In the genomic region with DNA sequence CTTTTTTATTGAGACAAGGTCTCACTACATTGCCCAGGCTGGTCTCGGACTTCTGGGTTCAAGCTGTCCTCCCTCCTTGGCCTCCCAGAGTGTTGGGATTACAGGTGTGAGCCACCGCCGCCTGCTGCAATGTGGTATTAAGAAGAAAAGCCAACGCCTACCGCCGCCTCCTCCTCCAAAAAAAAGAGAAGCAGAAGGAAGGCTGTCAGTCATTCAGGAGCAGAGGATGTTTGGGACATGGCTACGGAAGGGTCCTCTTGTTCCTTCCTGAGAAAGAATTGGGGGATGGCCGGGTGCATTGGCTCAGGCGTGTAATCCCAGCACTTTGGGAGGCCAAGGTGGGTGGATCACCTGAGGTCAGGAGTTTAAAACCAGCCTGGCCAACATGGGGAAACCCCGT, we compare ENCODE assay signal across 8 cellular contexts. TPM values are rescaled to one million over a fixed set of nuclear protein-coding genes. Genes with fewer than 3 reads are reported as not detected.
DNase-seq lines count a peak whose midpoint lies in the region; ATAC-seq and TF ChIP-seq lines count a peak whose summit lies in the region.

No MANE protein-coding gene starts in this region.

- intact Hi-C loops in sigmoid colon (cut with DNase I): loop anchor here (5.0 kb wide), 3 partner anchors 57 to 158 kb away; a partner anchor contains a TSS

- peaks cover 7% of the 10 kb centered on the region; the same call in 1 of the 2 replicates for H4K20me1 ChIP-seq in GM23248 (ENCODE audit: insufficient read depth)

- no peaks in the 10 kb centered on the region for H3K27me3 ChIP-seq in GM23248 (replicated peaks; ENCODE audit: insufficient read depth)
- no peaks in the 10 kb centered on the region for H3K27me3 ChIP-seq in SJSA1 (replicated peaks)
- no peaks in the 10 kb centered on the region for H3K27me3 ChIP-seq in sigmoid colon

- H3K27ac ChIP-seq in GM23248 (no peak overlapping the region; the same call in 1 of the 2 replicates), SJSA1 (no peak overlapping the region), sigmoid colon (no peak overlapping the region)

- no peak for TF ChIP-seq EP300 in sigmoid colon (IDR thresholded peaks at IDR 0.05)

- DNase-seq in GM23248: no peak
- DNase-seq in SJSA1 (ENCODE audit: low read depth in 1 of 2, low spot score in 2 of 2): no peak
- DNase-seq in fibroblast of mammary gland (ENCODE audit: low read depth): no peak
- no peak for DNase-seq in sigmoid colon
- DNase-seq in NCI-H2227 (lab: John Stamatoyannopoulos, UW; ENCODE audit: unreplicated experiment): no peak
- no peak for DNase-seq in DMS79 (lab: John Stamatoyannopoulos, UW)
- DNase-seq in NCI-H128 (lab: John Stamatoyannopoulos, UW; ENCODE audit: unreplicated experiment): no peak

- TF ChIP-seq CTCF in fibroblast of mammary gland (conservative IDR thresholded peaks at IDR 0.05; ENCODE audit: control insufficient read depth, insufficient read depth, low read depth, low read length) (no peak), sigmoid colon (IDR thresholded peaks at IDR 0.05) (no peak)

- H3K9me3 ChIP-seq in GM23248 (ENCODE audit: low read depth): no peaks in the 10 kb centered on the region
- no peaks in the 10 kb centered on the region for H3K9me3 ChIP-seq in SJSA1 (replicated peaks)
- H3K9me3 ChIP-seq in sigmoid colon: no peaks in the 10 kb centered on the region

- no peak for ATAC-seq in GM21447 (IDR thresholded peaks at IDR 0.05; ENCODE audit: unreplicated experiment)

- in situ Hi-C loops in GM23248 (cut with MboI): no loop called here

- peaks cover 61% of the 10 kb centered on the region for H3K79me2 ChIP-seq in GM23248 (ENCODE audit: insufficient read depth)

- no peaks in the 10 kb centered on the region for H3K9me2 ChIP-seq in GM23248 (ENCODE audit: insufficient read depth)

- no peak for TF ChIP-seq POLR2A in sigmoid colon (IDR thresholded peaks at IDR 0.05)

- peak overlapping the region; percentile 91 for H3K4me3 ChIP-seq in GM23248
- peak overlapping the region; percentile 91 for H3K4me3 ChIP-seq in SJSA1
- H3K4me3 ChIP-seq in fibroblast of mammary gland (ENCODE audit: control insufficient read depth, low read depth, low read length): peak overlapping the region; percentile 93
- peak overlapping the region in 3 of 4 donors; percentile 86 to 99 (median 93) for H3K4me3 ChIP-seq in sigmoid colon

- WGBS in GM23248 (ENCODE audit: low coverage in 1 of 2, low lambda C conversion rate in 2 of 2, missing lambda C conversion rate in 2 of 2), 2 experiments: 68 to 72% methylated on average over 10 of the region's 10 CpGs
- 48 to 75% methylated on average over 10 of the region's 10 CpGs for WGBS in sigmoid colon, 2 donors

- peaks cover 21% of the 10 kb centered on the region for H3F3A ChIP-seq in GM23248 (ENCODE audit: insufficient read depth)

- peaks cover 19% of the 10 kb centered on the region for H3K4me1 ChIP-seq in GM23248 (ENCODE audit: insufficient read depth)
- H3K4me1 ChIP-seq in SJSA1 (replicated peaks): peaks cover 33% of the 10 kb centered on the region
- peaks cover 0 to 78% (median 69%) of the 10 kb centered on the region in 4 donors for H3K4me1 ChIP-seq in sigmoid colon

- H3K36me3 ChIP-seq in GM23248 (ENCODE audit: low read depth) (no peaks in the 10 kb centered on the region), SJSA1 (peaks cover 33% of the 10 kb centered on the region), sigmoid colon (peaks cover 0 to 6% (median 2%) of the 10 kb centered on the region in 4 donors)

- H3K9ac ChIP-seq in GM23248: peak overlapping the region; percentile 95

- peak overlapping the region; percentile 99 for H3K4me2 ChIP-seq in GM23248 (ENCODE audit: unreplicated experiment)

- no peak overlapping the region for H2AFZ ChIP-seq in GM23248

RNA-seq across cellular contexts. Expression of a gene that starts 1.2 kb away (rescaled TPM):
- total RNA-seq in GM23248 (2014; rRNA removed; shearing (Covaris generic)): 39.2 and 43.8 TPM in 2 replicates
- polyA plus RNA-seq in GM23248 (2016; fragmentation: Nextera tagmentation; extraction: Ambion mirVana) (1.6 and 1.9 TPM in 2 replicates), sigmoid colon (10 to 100 TPM; 21.6 to 32.5 (median 22.4) TPM)
- 34.6 and 38.4 TPM in 2 replicates for total RNA-seq in SJSA1 (2014; rRNA removed; shearing (Covaris generic))
- 10 to 100 TPM; 17.8 to 23.2 (median 19.9) TPM for total RNA-seq in sigmoid colon

RNA-seq across cellular contexts. Expression of a gene that starts 15.1 kb away (rescaled TPM):
- 22.5 and 25.3 TPM in 2 replicates for total RNA-seq in GM23248 (2014; rRNA removed; shearing (Covaris generic))
- polyA plus RNA-seq in GM23248 (2016; fragmentation: Nextera tagmentation; extraction: Ambion mirVana) (48.4 and 49.7 TPM in 2 replicates), sigmoid colon (10 to 100 TPM; 27.0 to 31.2 (median 30.6) TPM)
- 42.0 and 46.9 TPM in 2 replicates for total RNA-seq in SJSA1 (2014; rRNA removed; shearing (Covaris generic))
- 10 to 100 TPM; 10.3 to 18.2 (median 16.2) TPM for total RNA-seq in sigmoid colon

RNA-seq across cellular contexts. Expression of a gene that starts 17.9 kb away (rescaled TPM):
- 0.25 TPM in 1 of 2 replicates, not detected in the other for total RNA-seq in GM23248 (2014; rRNA removed; shearing (Covaris generic))
- polyA plus RNA-seq in GM23248 (2016; fragmentation: Nextera tagmentation; extraction: Ambion mirVana): 0.15 TPM in 1 of 2 replicates, not detected in the other
- total RNA-seq in SJSA1 (2014; rRNA removed; shearing (Covaris generic)): not detected in 2 replicates
- 1 to 10 TPM in 1 of 4 donors, under 1 TPM in 1, not detected in 2; 0.41 to 1.2 TPM for total RNA-seq in sigmoid colon
- 1 to 10 TPM; 2.8 to 5.4 (median 3.0) TPM for polyA plus RNA-seq in sigmoid colon

RNA-seq across cellular contexts. Expression of a gene that starts 55.3 kb away (rescaled TPM):
- 12.3 and 45.1 TPM in 2 replicates for total RNA-seq in GM23248 (2014; rRNA removed; shearing (Covaris generic))
- polyA plus RNA-seq in GM23248 (2016; fragmentation: Nextera tagmentation; extraction: Ambion mirVana): 9.2 and 10.1 TPM in 2 replicates
- 14.4 and 51.8 TPM in 2 replicates for total RNA-seq in SJSA1 (2014; rRNA removed; shearing (Covaris generic))
- 100 to 1,000 TPM in 1 of 4 donors, 10 to 100 TPM in 3; 61.9 to 157 (median 73.7) TPM for total RNA-seq in sigmoid colon
- polyA plus RNA-seq in sigmoid colon: 10 to 100 TPM; 19.0 to 70.8 (median 19.2) TPM
